Comparison of ENCODE assay signal across 18 cellular contexts in genomic region chr1:2496087-2496622, GRCh38. TPM values are rescaled to one million over a fixed set of nuclear protein-coding genes. Genes with fewer than 3 reads are reported as not detected.
DNase-seq lines count a peak whose midpoint lies in the region; ATAC-seq and TF ChIP-seq lines count a peak whose summit lies in the region.
"Had no signal": no experiment of that assay in that cellular context is flagged by ENCODE, and none has a peak within 500 bp of the region (broad histone marks: within the 10 kb centered on the region; RNA-seq: fewer than 3 reads in every experiment).

No MANE protein-coding gene starts in this region.

- H3K27ac Mint-ChIP-seq in naive thymus-derived CD4-positive, alpha-beta T cell = peak overlapping the region in 3 of 9 donors; percentile 38 to 57 (median 38)

- intact Hi-C loops in naive thymus-derived CD4-positive, alpha-beta T cell (cut with micrococcal nuclease) = no loop called here

- CTCF ChIA-PET in naive thymus-derived CD4-positive, alpha-beta T cell (lab: Charles Lee) = no interaction called here

- POLR2A ChIA-PET in naive thymus-derived CD4-positive, alpha-beta T cell (lab: Charles Lee) = no interaction called here

- H3K9me2 ChIP-seq in SU-DHL-6 (replicated peaks; ENCODE audit: insufficient read depth, low read length) = no peaks in the 10 kb centered on the region

- H2AFZ ChIP-seq in SU-DHL-6 (ENCODE audit: low read depth, low read length, severe bottlenecking) = no peak overlapping the region

- H4K20me1 ChIP-seq in SU-DHL-6 (ENCODE audit: low read depth, low read length) = no peaks in the 10 kb centered on the region

- H3K36me3 ChIP-seq in GM06990 (ENCODE audit: control insufficient read depth, insufficient read depth, low read length) (no peaks in the 10 kb centered on the region), SU-DHL-6 (ENCODE audit: low read length) (no peaks in the 10 kb centered on the region)
- H3K36me3 ChIP-seq in naive thymus-derived CD4-positive, alpha-beta T cell (ENCODE audit: control insufficient read depth in 2 of 3, insufficient read depth in 3 of 3, low read length in 3 of 3) = no peaks in the 10 kb centered on the region
- H3K36me3 ChIP-seq: esophagus muscularis mucosa had no signal

- DNase-seq in GM06990 (ENCODE audit: extremely low read depth, insufficient read length) = peak; percentile 74
- DNase-seq in GM19240 (ENCODE audit: insufficient read length, low spot score) = peak; percentile 52
- no peak for DNase-seq in naive thymus-derived CD4-positive, alpha-beta T cell
- no peak for DNase-seq in stimulated activated CD4-positive, alpha-beta T cell treated with anti-CD3 and anti-CD28 coated beads, Interleukin-4, amount 100 ng/mL, for 4 hours
- no peak for DNase-seq in iPS-NIHi11 (ENCODE audit: low spot score)
- no peak for DNase-seq in NCI-H2171 treated with DMSO at 0.1 percent for 48 hours (lab: John Stamatoyannopoulos, UW)
- DNase-seq: activated CD4-positive, alpha-beta T cell treated with anti-CD3 and anti-CD28 coated beads for 1 hour; central memory CD4-positive, alpha-beta T cell; DMS 273 treated with DMSO at 0.1 percent for 48 hours; midbrain; NCI-H1092; NCI-H524 treated with DMSO at 0.1 percent for 48 hours; stimulated activated CD4-positive, alpha-beta T cell treated with anti-CD3 and anti-CD28 coated beads, Interleukin-4, amount 100 ng/mL, for 24 hours; substantia nigra had no signal

- peak; percentile 31 for ATAC-seq in naive thymus-derived CD4-positive, alpha-beta T cell

- H3K4me1 Mint-ChIP-seq in naive thymus-derived CD4-positive, alpha-beta T cell = peaks cover 13 to 31% (median 24%) of the 10 kb centered on the region in 7 donors

- no peaks in the 10 kb centered on the region; the same call in 1 of the 2 replicates for H3K27me3 ChIP-seq in GM06990 (replicated peaks; ENCODE audit: control insufficient read depth, insufficient read depth, low read length)
- H3K27me3 ChIP-seq in SU-DHL-6 (ENCODE audit: low read length) = no peaks in the 10 kb centered on the region
- no peaks in the 10 kb centered on the region for H3K27me3 ChIP-seq in naive thymus-derived CD4-positive, alpha-beta T cell (ENCODE audit: control insufficient read depth in 2 of 2, insufficient read depth in 2 of 2, low read length in 2 of 2)

- no peak overlapping the region for H3K4me3 Mint-ChIP-seq in naive thymus-derived CD4-positive, alpha-beta T cell

- no peaks in the 10 kb centered on the region for H3K79me2 ChIP-seq in SU-DHL-6 (ENCODE audit: insufficient read depth, low read length)

- H3K4me1 ChIP-seq in naive thymus-derived CD4-positive, alpha-beta T cell (ENCODE audit: control insufficient read depth in 2 of 2, insufficient read depth in 2 of 2, low read length in 2 of 2) = peaks cover 24 to 40% of the 10 kb centered on the region in 2 donors

- no peak for TF ChIP-seq CTCF in GM06990 (IDR thresholded peaks at IDR 0.05; ENCODE audit: insufficient read depth, low read length, poor library complexity, severe bottlenecking)
- TF ChIP-seq CTCF in SU-DHL-6 (IDR thresholded peaks at IDR 0.05; ENCODE audit: insufficient read depth, low read length, poor library complexity, severe bottlenecking) = no peak

- no peaks in the 10 kb centered on the region for H3K27me3 Mint-ChIP-seq in naive thymus-derived CD4-positive, alpha-beta T cell

- no peaks in the 10 kb centered on the region for H3F3A ChIP-seq in SU-DHL-6 (ENCODE audit: insufficient read depth)

- no peak overlapping the region for H3K9ac ChIP-seq in SU-DHL-6 (ENCODE audit: low read length)

- no peak overlapping the region for H3K4me3 ChIP-seq in GM06990 (replicated peaks; ENCODE audit: low read depth, low read length)
- H3K4me3 ChIP-seq in SU-DHL-6 (ENCODE audit: insufficient read depth, low read length, poor library complexity, severe bottlenecking) = no peak overlapping the region
- H3K4me3 ChIP-seq in naive thymus-derived CD4-positive, alpha-beta T cell (ENCODE audit: low read length) = no peak overlapping the region
- H3K4me3 ChIP-seq: esophagus muscularis mucosa had no signal

- peaks cover 0 to under 1% (median 0%) of the 10 kb centered on the region in 11 donors for H3K9me3 Mint-ChIP-seq in naive thymus-derived CD4-positive, alpha-beta T cell

- peak overlapping the region; percentile 10 for H3K4me2 ChIP-seq in SU-DHL-6 (ENCODE audit: low read depth, low read length, poor library complexity, severe bottlenecking)

- no peaks in the 10 kb centered on the region for H3K36me3 Mint-ChIP-seq in naive thymus-derived CD4-positive, alpha-beta T cell

- no peaks in the 10 kb centered on the region for H3K9me3 ChIP-seq in SU-DHL-6 (ENCODE audit: insufficient read depth, low read length)
- no peaks in the 10 kb centered on the region for H3K9me3 ChIP-seq in naive thymus-derived CD4-positive, alpha-beta T cell (ENCODE audit: control insufficient read depth in 2 of 3, low read length in 3 of 3)
- H3K9me3 ChIP-seq: esophagus muscularis mucosa had no signal

- no peak overlapping the region; the same call in 1 of the 2 replicates for H3K27ac ChIP-seq in SU-DHL-6 (ENCODE audit: low read depth, low read length)
- no peak overlapping the region for H3K27ac ChIP-seq in naive thymus-derived CD4-positive, alpha-beta T cell (ENCODE audit: low read depth, low read length)
- H3K27ac ChIP-seq: esophagus muscularis mucosa had no signal

RNA-seq across cellular contexts. Expression of gene PLCH2, which starts 20.1 kb away (rescaled TPM):
- 10 to 100 TPM; 10.1 to 37.4 (median 18.4) TPM for total RNA-seq in naive thymus-derived CD4-positive, alpha-beta T cell
- 1 to 10 TPM in 1 of 2 donors, under 1 TPM in 1; 0.11 to 1.5 TPM for polyA plus RNA-seq in naive thymus-derived CD4-positive, alpha-beta T cell
- total RNA-seq: SK-MEL-5 had no signal

RNA-seq across cellular contexts. Expression of gene PANK4, which starts 30.2 kb away (rescaled TPM):
- 10 to 100 TPM; 55.8 to 91.2 (median 72.6) TPM for total RNA-seq in naive thymus-derived CD4-positive, alpha-beta T cell
- 10 to 100 TPM; 12.7 to 29.9 TPM for polyA plus RNA-seq in naive thymus-derived CD4-positive, alpha-beta T cell

RNA-seq across cellular contexts. Expression of gene HES5, which starts 33.9 kb away (rescaled TPM):
- total RNA-seq in naive thymus-derived CD4-positive, alpha-beta T cell = not detected
- not detected for polyA plus RNA-seq in naive thymus-derived CD4-positive, alpha-beta T cell
- total RNA-seq: pulmonary artery endothelial cell, SK-MEL-5 had no signal

Comparison
In these comparisons a context has a peak if more than half of its experiments do, and no peak if none do; other contexts are left out.
1. DNase-seq: peak in GM06990 (single experiment) and GM19240 (single experiment); none in naive thymus-derived CD4-positive, alpha-beta T cell (0 of 9), stimulated activated CD4-positive, alpha-beta T cell treated with anti-CD3 and anti-CD28 coated beads, Interleukin-4, amount 100 ng/mL, for 4 hours (0 of 2), iPS-NIHi11 (single experiment) and NCI-H2171 treated with DMSO at 0.1 percent for 48 hours (single experiment).